13 cellular contexts compared by ENCODE assay signal in genomic region chr7:22841954-22842353, GRCh38. TPM values are rescaled to one million over a fixed set of nuclear protein-coding genes. Genes with fewer than 3 reads are reported as not detected.
A peak's percentile ranks its signal among the peaks of the same experiment; 100 is the strongest.
DNase-seq lines count a peak whose midpoint lies in the region; ATAC-seq, FAIRE-seq and TF ChIP-seq lines count a peak whose summit lies in the region.
"Had no signal": no experiment of that assay in that cellular context is flagged by ENCODE, and none has a peak within 500 bp of the region (broad histone marks: within the 10 kb centered on the region; RNA-seq: fewer than 3 reads in every experiment).

No MANE protein-coding gene starts in this region.

- no peaks in the 10 kb centered on the region for H3K9me3 ChIP-seq in right lobe of liver

- peak overlapping the region; percentile 74 to 94 (median 91) for H3K27ac Mint-ChIP-seq in brain
- H3K27ac Mint-ChIP-seq: stimulated activated naive CD8-positive, alpha-beta T cell treated with anti-CD3 and anti-CD28 coated beads, Interleukin-15, Interleukin-2, amounts not matched to agents 100 ng/mL and 50 ng/mL, for 24 hours had no signal

- peaks cover 0 to 10% (median 7%) of the 10 kb centered on the region in 5 experiments for H3K9me3 Mint-ChIP-seq in brain
- H3K9me3 Mint-ChIP-seq: stimulated activated naive CD8-positive, alpha-beta T cell treated with anti-CD3 and anti-CD28 coated beads, Interleukin-15, Interleukin-2, amounts not matched to agents 100 ng/mL and 50 ng/mL, for 24 hours had no signal

- H3K27me3 Mint-ChIP-seq in brain: peaks cover 4% of the 10 kb centered on the region

- FAIRE-seq in HTR-8/SVneo (lab: Jason Lieb, UNC): no peak

- H3K27ac ChIP-seq in right lobe of liver (no peak overlapping the region), temporal lobe (ENCODE audit: low read depth, low read length) (peak overlapping the region; percentile 96)
- H3K27ac ChIP-seq: hepatocyte had no signal

- no peak overlapping the region for H3K4me3 ChIP-seq in right lobe of liver
- H3K4me3 ChIP-seq: hepatocyte had no signal

- TF ChIP-seq POLR2A in right lobe of liver (IDR thresholded peaks at IDR 0.05): no peak

- H3K4me3 Mint-ChIP-seq in brain: peak overlapping the region in 1 of 5 experiments; percentile 21
- H3K4me3 Mint-ChIP-seq: stimulated activated naive CD8-positive, alpha-beta T cell treated with anti-CD3 and anti-CD28 coated beads, Interleukin-15, Interleukin-2, amounts not matched to agents 100 ng/mL and 50 ng/mL, for 24 hours had no signal

- no peaks in the 10 kb centered on the region for H3K36me3 ChIP-seq in right lobe of liver

- H3K4me1 ChIP-seq in right lobe of liver: no peaks in the 10 kb centered on the region

- H3K27me3 ChIP-seq in right lobe of liver: no peaks in the 10 kb centered on the region
- H3K27me3 ChIP-seq: hepatocyte had no signal

- TF ChIP-seq CTCF in brain (conservative IDR thresholded peaks at IDR 0.05): no peak
- no peak for TF ChIP-seq CTCF in right lobe of liver (IDR thresholded peaks at IDR 0.05)

- no peaks in the 10 kb centered on the region for H3K36me3 Mint-ChIP-seq in brain

- WGBS in right lobe of liver (ENCODE audit: insufficient coverage, low coverage, low lambda C conversion rate, missing lambda C conversion rate): 61% methylated on average over 6 of the region's 10 CpGs

- intact Hi-C loops in right lobe of liver (cut with DNase I): no loop called here

- peak; percentile 33 for DNase-seq in HTR-8/SVneo (ENCODE audit: insufficient read length, low spot score)
- no peak for DNase-seq in right lobe of liver
- no peak for DNase-seq in NOMO-1 (lab: John Stamatoyannopoulos, UW; ENCODE audit: unreplicated experiment in 2 of 2)
- DNase-seq in NCI-H748 (lab: John Stamatoyannopoulos, UW; ENCODE audit: unreplicated experiment): no peak
- no peak for DNase-seq in activated CD4-positive, alpha-beta T cell treated with anti-CD3 and anti-CD28 coated beads for 4 hours
- DNase-seq: activated CD4-positive, alpha-beta T cell treated with anti-CD3 and anti-CD28 coated beads for 48 hours; activated effector memory CD4-positive, alpha-beta T cell treated with anti-CD3 and anti-CD28 coated beads, Interleukin-2, amount 50 U/mL, for 16 hours; Karpas-422; SW 1271 had no signal

- ATAC-seq in right lobe of liver: peak in 3 of 4 donors; percentile 33 to 36 (median 35)

- H3K4me1 Mint-ChIP-seq in brain: peaks cover 33% of the 10 kb centered on the region

RNA-seq across cellular contexts. Expression of gene TOMM7, which starts 19.3 kb away (rescaled TPM):
- polyA plus RNA-seq in brain (ENCODE audit: insufficient read depth, low read depth, low replicate concordance): 836 TPM
- total RNA-seq in right lobe of liver: 100 to 1,000 TPM in 3 of 6 experiments, 10 to 100 TPM in 3; 25.9 to 180 (median 102) TPM
- 123 TPM for total RNA-seq in temporal lobe
